ENCODE assay signal across 22 cellular contexts in genomic region chr14:20996521-20996920, GRCh38. TPM values are rescaled to one million over a fixed set of nuclear protein-coding genes. Genes with fewer than 3 reads are reported as not detected.
DNase-seq lines count a peak whose midpoint lies in the region; ATAC-seq, FAIRE-seq and TF ChIP-seq lines count a peak whose summit lies in the region.
"Had no signal": no experiment of that assay in that cellular context is flagged by ENCODE, and none has a peak within 500 bp of the region (broad histone marks: within the 10 kb centered on the region; RNA-seq: fewer than 3 reads in every experiment).

No MANE protein-coding gene starts in this region.

- TF ChIP-seq EP300 in GM12878 (IDR thresholded peaks at IDR 0.05; ENCODE audit: borderline replicate concordance in 1 of 2, control insufficient read depth in 1 of 2, low read depth in 2 of 2, low read length in 2 of 2) (no peak), SK-N-SH (IDR thresholded peaks at IDR 0.05; ENCODE audit: borderline replicate concordance in 1 of 2, low read depth in 1 of 2, low read length in 1 of 2) (no peak)

- H3K27me3 ChIP-seq in Caco-2 (replicated peaks; ENCODE audit: control insufficient read depth, insufficient read depth, low read length) (no peaks in the 10 kb centered on the region), GM12878 (replicated peaks in 1 of 2; ENCODE audit: control insufficient read depth in 2 of 2, insufficient read depth in 2 of 2, low read length in 1 of 2) (no peaks in the 10 kb centered on the region), hepatocyte (no peaks in the 10 kb centered on the region), smooth muscle cell (ENCODE audit: low read depth) (no peaks in the 10 kb centered on the region), SK-N-SH (ENCODE audit: insufficient read depth) (no peaks in the 10 kb centered on the region)
- H3K27me3 ChIP-seq: BLaER1 had no signal

- peaks cover 17% of the 10 kb centered on the region; the same call in 1 of the 2 replicates for H3K4me1 ChIP-seq in Caco-2
- no peaks in the 10 kb centered on the region for H3K4me1 ChIP-seq in GM12878 (ENCODE audit: control insufficient read depth, insufficient read depth, low read length)
- H3K4me1 ChIP-seq in hepatocyte (ENCODE audit: insufficient read depth): peaks cover 22% of the 10 kb centered on the region
- peaks cover 21% of the 10 kb centered on the region for H3K4me1 ChIP-seq in smooth muscle cell (ENCODE audit: low read depth)
- peaks cover 3 to 5% of the 10 kb centered on the region in 2 experiments; a peak in 2 of 4 replicates for H3K4me1 ChIP-seq in SK-N-SH (ENCODE audit: control insufficient read depth in 1 of 2, insufficient read depth in 2 of 2, low read depth in 1 of 2, low read length in 1 of 2)

- CTCF ChIA-PET in Caco-2 (lab: Charles Lee) (interaction anchor here (1.1 to 3.1 kb wide), 4 partner anchors 18 to 139 kb away, joined by 3 to 22 read pairs (median 10); no protein-coding TSS in a partner anchor), GM12878 (lab: Yijun Ruan, JAX) (interaction anchor here (0.9 to 2.2 kb wide), 3 partner anchors 9 to 18 kb away, joined by 3 to 6 read pairs (median 3); no protein-coding TSS in a partner anchor), SK-N-SH (lab: Yijun Ruan, JAX) (interaction anchor here (0.9 to 8.8 kb wide), 5 partner anchors 18 to 107 kb away, joined by 3 to 54 read pairs (median 19); no protein-coding TSS in a partner anchor)

- SMC1A ChIA-PET in GM12878 (lab: Charles Lee; ENCODE audit: uncharacterized antibody, unreplicated experiment): no interaction called here

- no peak for FAIRE-seq in GM12878 (lab: Jason Lieb, UNC)
- FAIRE-seq: A549, G401.6, GM12892, GM18507, H54, HepG2 had no signal

- H3K9me3 ChIP-seq in Caco-2 (no peaks in the 10 kb centered on the region), GM12878 (replicated peaks; ENCODE audit: control insufficient read depth, insufficient read depth, low read length) (no peaks in the 10 kb centered on the region), hepatocyte (ENCODE audit: low read depth) (no peaks in the 10 kb centered on the region), smooth muscle cell (replicated peaks; ENCODE audit: low read depth) (no peaks in the 10 kb centered on the region), SK-N-SH (no peaks in the 10 kb centered on the region)
- H3K9me3 ChIP-seq: A549, BLaER1 had no signal

- H3K27me3 Mint-ChIP-seq in Caco-2 (ENCODE audit: insufficient read depth, unreplicated experiment) (no peaks in the 10 kb centered on the region), CD14-positive monocyte (ENCODE audit: low read depth in 3 of 3) (peaks cover 0 to 3% (median 0%) of the 10 kb centered on the region in 3 donors)
- H3K27me3 Mint-ChIP-seq: IgD-negative memory B cell had no signal

- no peak for TF ChIP-seq POLR2A in GM12878 (IDR thresholded peaks at IDR 0.05; ENCODE audit: low read depth, low read length)

- H3K4me3 ChIP-seq in Caco-2 (ENCODE audit: low read depth, low read length) (no peak overlapping the region), GM12878 (no peak overlapping the region), hepatocyte (no peak overlapping the region), smooth muscle cell (no peak overlapping the region), SK-N-SH (ENCODE audit: low read depth in 2 of 2, low read length in 1 of 2) (no peak overlapping the region)
- H3K4me3 ChIP-seq: A549, BLaER1, GM23338 had no signal

- TF ChIP-seq RAD21 in GM12878 (IDR thresholded peaks at IDR 0.05; ENCODE audit: insufficient read depth, low read depth, low read length): no peak
- no peak for TF ChIP-seq RAD21 in SK-N-SH (IDR thresholded peaks at IDR 0.05; ENCODE audit: low read length)

- H3K9me3 Mint-ChIP-seq in Caco-2 (ENCODE audit: unreplicated experiment) (no peaks in the 10 kb centered on the region), CD14-positive monocyte (peaks cover 0 to 1% (median 0%) of the 10 kb centered on the region in 7 donors)
- H3K9me3 Mint-ChIP-seq: CD8-positive, alpha-beta T cell; GM23338; IgD-negative memory B cell had no signal

- H3K36me3 Mint-ChIP-seq in Caco-2 (ENCODE audit: insufficient read depth, unreplicated experiment) (peaks cover 46% of the 10 kb centered on the region), CD14-positive monocyte (peaks cover 52 to 62% of the 10 kb centered on the region in 2 donors)
- H3K36me3 Mint-ChIP-seq: IgD-negative memory B cell had no signal

- WGBS in GM12878 (ENCODE audit: insufficient coverage, insufficient replicate concordance, low lambda C conversion rate, missing lambda C conversion rate): 93% methylated on average over 14 of the region's 14 CpGs
- 87% methylated on average over 14 of the region's 14 CpGs for WGBS in hepatocyte (ENCODE audit: low lambda C conversion rate, missing lambda C conversion rate)
- WGBS in smooth muscle cell (ENCODE audit: low lambda C conversion rate): 94% methylated on average over 14 of the region's 14 CpGs
- whole genome bisulfite sequencing in SK-N-SH (ENCODE audit: low lambda C conversion rate): 96% methylated on average over 10 of the region's 14 CpGs

- ATAC-seq in GM12878 (no peak), Right ventricle myocardium superior (ENCODE audit: poor library complexity) (no peak)
- ATAC-seq: A549; CD8-positive, alpha-beta T cell; GM23338; HepG2 had no signal

- H3K9me2 ChIP-seq in hepatocyte (replicated peaks; ENCODE audit: insufficient read depth) (no peaks in the 10 kb centered on the region), SK-N-SH (no peaks in the 10 kb centered on the region)

- H2AFZ ChIP-seq in GM12878 (ENCODE audit: control insufficient read depth, low read depth, low read length): no peak overlapping the region
- no peak overlapping the region for H2AFZ ChIP-seq in hepatocyte
- no peak overlapping the region for H2AFZ ChIP-seq in smooth muscle cell (ENCODE audit: low read depth)
- H2AFZ ChIP-seq in SK-N-SH (ENCODE audit: low read depth): no peak overlapping the region
- H2AFZ ChIP-seq: GM23338 had no signal

- H3K4me3 Mint-ChIP-seq in Caco-2 (ENCODE audit: unreplicated experiment) (no peak overlapping the region), CD14-positive monocyte (no peak overlapping the region)
- H3K4me3 Mint-ChIP-seq: CD8-positive, alpha-beta T cell; GM23338; IgD-negative memory B cell had no signal

- BruUV-seq in Caco-2 (replicated peaks; lab: Mats Ljungman, UMichigan) (TSS peak; percentile 3), GM12878 (replicated peaks; lab: Mats Ljungman, UMichigan) (TSS peak; percentile 27)

- H3K36me3 ChIP-seq in Caco-2 (ENCODE audit: control insufficient read depth, insufficient read depth, low read length) (peaks cover 3% of the 10 kb centered on the region), GM12878 (ENCODE audit: control insufficient read depth in 2 of 2, insufficient read depth in 2 of 2, low read length in 1 of 2) (peaks cover 5 to 15% of the 10 kb centered on the region in 2 experiments), hepatocyte (replicated peaks; ENCODE audit: insufficient read depth, low read depth) (peaks cover 14% of the 10 kb centered on the region), smooth muscle cell (ENCODE audit: low read depth) (peaks cover 14% of the 10 kb centered on the region), SK-N-SH (replicated peaks in 1 of 2; ENCODE audit: control insufficient read depth in 1 of 2, insufficient read depth in 2 of 2, low read length in 1 of 2) (peaks cover 34 to 54% of the 10 kb centered on the region in 2 experiments)

- TF ChIP-seq CTCF in Caco-2 (IDR thresholded peaks at IDR 0.05; ENCODE audit: insufficient read depth in 1 of 2, low read depth in 1 of 2, low read length in 1 of 2, severe bottlenecking in 1 of 2, unreplicated experiment in 1 of 2) (no peak), GM12878 (IDR thresholded peaks at IDR 0.05 in 2 of 3, conservative IDR thresholded peaks at IDR 0.05 in 1 of 3; ENCODE audit: control insufficient read depth in 2 of 3, extremely low read depth in 1 of 3, insufficient read depth in 1 of 3, low read depth in 3 of 3, low read length in 3 of 3) (no peak), hepatocyte (IDR thresholded peaks at IDR 0.05; ENCODE audit: poor library complexity) (no peak), smooth muscle cell (IDR thresholded peaks at IDR 0.05; ENCODE audit: borderline replicate concordance, insufficient read depth, poor library complexity, severe bottlenecking) (no peak), SK-N-SH (IDR thresholded peaks at IDR 0.05) (no peak), CD14-positive monocyte (IDR thresholded peaks at IDR 0.05) (no peak)

- DNase-seq in Caco-2 (no peak), GM12878 (ENCODE audit: low read depth, low spot score) (no peak), hepatocyte (ENCODE audit: low spot score) (no peak), smooth muscle cell (lab: John Stamatoyannopoulos, UW; ENCODE audit: unreplicated experiment) (no peak), SK-N-SH (no peak), CD14-positive monocyte (ENCODE audit: low spot score) (no peak), Right ventricle myocardium superior (no peak), DMS53 treated with DMSO at 0.1 percent for 48 hours (lab: John Stamatoyannopoulos, UW; ENCODE audit: unreplicated experiment) (no peak)
- DNase-seq: CD8-positive, alpha-beta T cell; DMS 273 treated with DMSO at 0.1 percent for 48 hours; DMS53; HCEC 1CT had no signal

- POLR2A ChIA-PET in Caco-2 (lab: Charles Lee): no interaction called here
- POLR2A ChIA-PET in GM12878 (lab: Charles Lee): no interaction called here
- POLR2A ChIA-PET in SK-N-SH (lab: Yijun Ruan, JAX): no interaction called here

- H3K9ac ChIP-seq in GM12878 (ENCODE audit: control insufficient read depth, insufficient read depth, low read length) (no peak overlapping the region), smooth muscle cell (ENCODE audit: low read depth) (no peak overlapping the region), SK-N-SH (no peak overlapping the region)
- H3K9ac ChIP-seq: BLaER1 had no signal

- H3F3A ChIP-seq in smooth muscle cell (ENCODE audit: low read depth) (peaks cover 24% of the 10 kb centered on the region), SK-N-SH (replicated peaks; ENCODE audit: insufficient read depth) (peaks cover 9% of the 10 kb centered on the region)

- H3K27ac ChIP-seq in GM12878 (ENCODE audit: control insufficient read depth, insufficient read depth) (no peak overlapping the region), hepatocyte (peak overlapping the region; percentile 40), smooth muscle cell (ENCODE audit: low read depth) (peak overlapping the region; percentile 38), SK-N-SH (ENCODE audit: low read depth in 2 of 2, low read length in 1 of 2) (no peak overlapping the region)
- H3K27ac ChIP-seq: 22Rv1, A549, BLaER1 had no signal

- RAD21 ChIA-PET in GM12878 (lab: Charles Lee; ENCODE audit: unreplicated experiment): no interaction called here

- intact Hi-C loops in Caco-2 (cut with micrococcal nuclease; ENCODE audit: unreplicated experiment): no loop called here
- intact Hi-C loops in GM12878 (cut with micrococcal nuclease; ENCODE audit: unreplicated experiment): no loop called here
- intact Hi-C loops in CD14-positive monocyte (cut with micrococcal nuclease): no loop called here
- intact Hi-C loops in Right ventricle myocardium superior (cut with DNase I): no loop called here

- in situ Hi-C loops in GM12878 (cut with MboI): no loop called here

- no peak overlapping the region for H3K4me2 ChIP-seq in GM12878 (ENCODE audit: control insufficient read depth, insufficient read depth)
- peak overlapping the region; percentile 48 for H3K4me2 ChIP-seq in hepatocyte
- no peak overlapping the region for H3K4me2 ChIP-seq in smooth muscle cell
- H3K4me2 ChIP-seq in SK-N-SH: no peak overlapping the region
- H3K4me2 ChIP-seq: A549, BLaER1, GM23338 had no signal

- H3K4me1 Mint-ChIP-seq in Caco-2 (ENCODE audit: low read depth, unreplicated experiment) (peaks cover 9% of the 10 kb centered on the region), CD14-positive monocyte (peaks cover 3% of the 10 kb centered on the region)

- H4K20me1 ChIP-seq in GM12878 (ENCODE audit: control insufficient read depth, insufficient read depth) (no peaks in the 10 kb centered on the region), hepatocyte (ENCODE audit: insufficient read depth, poor library complexity, severe bottlenecking) (no peaks in the 10 kb centered on the region), smooth muscle cell (ENCODE audit: low read depth) (no peaks in the 10 kb centered on the region), SK-N-SH (ENCODE audit: insufficient read depth) (0 out of 2 replicates have a peak, but pooled peaks cover 5% of the 10 kb centered on the region)
- H4K20me1 ChIP-seq: BLaER1 had no signal

- no peak overlapping the region for H3K27ac Mint-ChIP-seq in Caco-2 (ENCODE audit: unreplicated experiment)
- no peak overlapping the region for H3K27ac Mint-ChIP-seq in CD14-positive monocyte
- H3K27ac Mint-ChIP-seq: GM23338, IgD-negative memory B cell had no signal

- no peaks in the 10 kb centered on the region for H3K79me2 ChIP-seq in GM12878 (ENCODE audit: control insufficient read depth, insufficient read depth, low read length)
- H3K79me2 ChIP-seq in hepatocyte: peaks cover 17% of the 10 kb centered on the region
- H3K79me2 ChIP-seq in smooth muscle cell (ENCODE audit: low read depth): peaks cover 40% of the 10 kb centered on the region
- H3K79me2 ChIP-seq in SK-N-SH (ENCODE audit: insufficient read depth): peaks cover 14% of the 10 kb centered on the region; the same call in 1 of the 2 replicates

RNA-seq across cellular contexts. Expression of gene SLC39A2, which starts 2.6 kb away (rescaled TPM):
- total RNA-seq in Caco-2 (2022) (0.81 and 0.88 TPM in 2 replicates), GM12878 (2014; rRNA removed) (not detected in 2 replicates), GM12878 (2014; rRNA removed; fragmentation: Illumina TruSeq; extraction: Trizol) (not detected in 2 replicates), GM12878 (2021) (not detected in 2 replicates), hepatocyte (3.3 and 4.2 TPM in 2 replicates), smooth muscle cell (9.1 and 10.1 TPM in 2 replicates), Right ventricle myocardium superior (not detected)
- total RNA-seq in GM12878 (2013; cell fraction: nucleolus; rRNA removed): not detected in 2 replicates
- polyA plus RNA-seq in GM12878 (2011; ENCODE audit: low read depth): not detected
- polyA plus RNA-seq in GM12878 (2011; rRNA removed) (0.11 and 0.13 TPM in 2 replicates), GM12878 (2014; fragmentation: Illumina TruSeq; extraction: Trizol) (0.10 and 0.17 TPM in 2 replicates), GM12878 (2014; fragmentation: Nextera tagmentation; extraction: Ambion mirVana) (not detected), GM12878 (2014; rRNA removed) (0.06 and 0.11 TPM in 2 replicates), GM12878 (2016; fragmentation: Nextera tagmentation; extraction: Ambion mirVana) (under 1 TPM in 1 of 2 experiments, not detected in 1; 0.14 TPM), hepatocyte (6.2 and 9.2 TPM in 2 replicates), smooth muscle cell (14.3 and 18.7 TPM in 2 replicates), SK-N-SH (2012; rRNA removed) (not detected in 2 replicates), CD14-positive monocyte (not detected)
- polyA plus RNA-seq in GM12878 (2011; cell fraction: cytosol; rRNA removed): 0.06 and 0.12 TPM in 2 replicates
- 0.37 and 0.40 TPM in 2 replicates for polyA plus RNA-seq in GM12878 (2011; cell fraction: nucleus; rRNA removed)
- 0.12 and 0.17 TPM in 2 replicates for polyA plus RNA-seq in GM12878 (2012)
- 0.22 and 0.36 TPM in 2 replicates for polyA minus RNA-seq in GM12878 (2011; rRNA and poly(A)+ RNA removed)
- not detected in 2 replicates for polyA minus RNA-seq in GM12878 (2011; cell fraction: cytosol; rRNA and poly(A)+ RNA removed)
- 0.24 and 0.48 TPM in 2 replicates for polyA minus RNA-seq in GM12878 (2011; cell fraction: nucleus; rRNA and poly(A)+ RNA removed)
- polyA plus RNA-seq in SK-N-SH (2012; cell fraction: cytosol; rRNA removed): not detected in 2 replicates
- polyA plus RNA-seq in SK-N-SH (2012; cell fraction: nucleus; rRNA removed): 0.08 and 0.14 TPM in 2 replicates
- total RNA-seq: GM23338 had no signal
- polyA plus RNA-seq: A549, GM23338, IgD-negative memory B cell had no signal

RNA-seq across cellular contexts. Expression of gene METTL17, which starts 6.7 kb away (rescaled TPM):
- 78.8 and 80.5 TPM in 2 replicates for total RNA-seq in Caco-2 (2022)
- 151 and 154 TPM in 2 replicates for total RNA-seq in GM12878 (2013; cell fraction: nucleolus; rRNA removed)
- 106 and 109 TPM in 2 replicates for total RNA-seq in GM12878 (2014; rRNA removed)
- total RNA-seq in GM12878 (2014; rRNA removed; fragmentation: Illumina TruSeq; extraction: Trizol): 70.4 and 70.8 TPM in 2 replicates
- 78.1 and 85.3 TPM in 2 replicates for total RNA-seq in GM12878 (2021)
- 105 TPM for polyA plus RNA-seq in GM12878 (2011; ENCODE audit: low read depth)
- polyA plus RNA-seq in GM12878 (2011; rRNA removed): 110 and 130 TPM in 2 replicates
- 128 and 139 TPM in 2 replicates for polyA plus RNA-seq in GM12878 (2011; cell fraction: cytosol; rRNA removed)
- polyA plus RNA-seq in GM12878 (2011; cell fraction: nucleus; rRNA removed): 481 and 484 TPM in 2 replicates
- polyA plus RNA-seq in GM12878 (2012): 53.9 and 63.8 TPM in 2 replicates
- 94.9 and 99.1 TPM in 2 replicates for polyA plus RNA-seq in GM12878 (2014; fragmentation: Illumina TruSeq; extraction: Trizol)
- polyA plus RNA-seq in GM12878 (2014; fragmentation: Nextera tagmentation; extraction: Ambion mirVana): 10 to 100 TPM; 86.8 to 95.4 TPM
- 122 and 129 TPM in 2 replicates for polyA plus RNA-seq in GM12878 (2014; rRNA removed)
- 100 to 1,000 TPM in 1 of 2 experiments, 10 to 100 TPM in 1; 99.6 to 110 TPM for polyA plus RNA-seq in GM12878 (2016; fragmentation: Nextera tagmentation; extraction: Ambion mirVana)
- 57.2 and 65.5 TPM in 2 replicates for polyA minus RNA-seq in GM12878 (2011; rRNA and poly(A)+ RNA removed)
- polyA minus RNA-seq in GM12878 (2011; cell fraction: cytosol; rRNA and poly(A)+ RNA removed): 20.0 and 21.1 TPM in 2 replicates
- polyA minus RNA-seq in GM12878 (2011; cell fraction: nucleus; rRNA and poly(A)+ RNA removed): 69.5 and 90.8 TPM in 2 replicates
- 79.8 and 80.9 TPM in 2 replicates for total RNA-seq in hepatocyte
- polyA plus RNA-seq in hepatocyte: 65.9 and 70.3 TPM in 2 replicates
- total RNA-seq in smooth muscle cell: 70.0 and 96.3 TPM in 2 replicates
- polyA plus RNA-seq in smooth muscle cell: 46.5 and 55.3 TPM in 2 replicates
- 104 and 144 TPM in 2 replicates for polyA plus RNA-seq in SK-N-SH (2012; rRNA removed)
- polyA plus RNA-seq in SK-N-SH (2012; cell fraction: cytosol; rRNA removed): 44.2 and 55.4 TPM in 2 replicates
- 426 and 562 TPM in 2 replicates for polyA plus RNA-seq in SK-N-SH (2012; cell fraction: nucleus; rRNA removed)
- polyA plus RNA-seq in CD14-positive monocyte: 10 to 100 TPM; 20.1 to 21.1 TPM
- 41.7 TPM for total RNA-seq in Right ventricle myocardium superior

RNA-seq across cellular contexts. Expression of gene NDRG2, which starts 28.3 kb away (rescaled TPM):
- total RNA-seq in Caco-2 (2022) (16.4 and 17.7 TPM in 2 replicates), GM12878 (2014; rRNA removed) (not detected in 2 replicates), GM12878 (2014; rRNA removed; fragmentation: Illumina TruSeq; extraction: Trizol) (not detected in 2 replicates), GM12878 (2021) (0.49 and 0.56 TPM in 2 replicates), hepatocyte (92.0 and 114 TPM in 2 replicates), smooth muscle cell (31.1 and 39.8 TPM in 2 replicates), Right ventricle myocardium superior (327 TPM)
- total RNA-seq in GM12878 (2013; cell fraction: nucleolus; rRNA removed): not detected in 2 replicates
- polyA plus RNA-seq in GM12878 (2011; ENCODE audit: low read depth): not detected
- polyA plus RNA-seq in GM12878 (2011; rRNA removed) (not detected in 2 replicates), GM12878 (2014; fragmentation: Illumina TruSeq; extraction: Trizol) (not detected in 2 replicates), GM12878 (2014; fragmentation: Nextera tagmentation; extraction: Ambion mirVana) (not detected), GM12878 (2014; rRNA removed) (not detected in 2 replicates), GM12878 (2016; fragmentation: Nextera tagmentation; extraction: Ambion mirVana) (under 1 TPM in 1 of 2 experiments, not detected in 1; 0.15 TPM), hepatocyte (108 and 112 TPM in 2 replicates), smooth muscle cell (40.4 and 48.4 TPM in 2 replicates), SK-N-SH (2012; rRNA removed) (15.8 and 15.9 TPM in 2 replicates), CD14-positive monocyte (10 to 100 TPM in 1 of 2 donors, 1 to 10 TPM in 1; 6.8 to 11.1 TPM)
- 0.15 TPM in 1 of 2 replicates, not detected in the other for polyA plus RNA-seq in GM12878 (2011; cell fraction: cytosol; rRNA removed)
- polyA plus RNA-seq in GM12878 (2011; cell fraction: nucleus; rRNA removed): 0.19 TPM in 1 of 2 replicates, not detected in the other
- polyA plus RNA-seq in GM12878 (2012): 0.22 TPM in 1 of 2 replicates, not detected in the other
- polyA minus RNA-seq in GM12878 (2011; rRNA and poly(A)+ RNA removed): not detected in 2 replicates
- not detected in 2 replicates for polyA minus RNA-seq in GM12878 (2011; cell fraction: cytosol; rRNA and poly(A)+ RNA removed)
- polyA minus RNA-seq in GM12878 (2011; cell fraction: nucleus; rRNA and poly(A)+ RNA removed): not detected in 2 replicates
- polyA plus RNA-seq in SK-N-SH (2012; cell fraction: cytosol; rRNA removed): 10.1 and 11.7 TPM in 2 replicates
- polyA plus RNA-seq in SK-N-SH (2012; cell fraction: nucleus; rRNA removed): 29.0 and 31.1 TPM in 2 replicates

RNA-seq across cellular contexts. Expression of gene TPPP2, which starts 33.5 kb away (rescaled TPM):
- not detected in 2 replicates for total RNA-seq in Caco-2 (2022)
- not detected in 2 replicates for total RNA-seq in GM12878 (2013; cell fraction: nucleolus; rRNA removed)
- not detected in 2 replicates for total RNA-seq in GM12878 (2014; rRNA removed)
- not detected in 2 replicates for total RNA-seq in GM12878 (2014; rRNA removed; fragmentation: Illumina TruSeq; extraction: Trizol)
- total RNA-seq in GM12878 (2021): not detected in 2 replicates
- polyA plus RNA-seq in GM12878 (2011; ENCODE audit: low read depth): not detected
- not detected in 2 replicates for polyA plus RNA-seq in GM12878 (2011; rRNA removed)
- not detected in 2 replicates for polyA plus RNA-seq in GM12878 (2011; cell fraction: cytosol; rRNA removed)
- polyA plus RNA-seq in GM12878 (2011; cell fraction: nucleus; rRNA removed): not detected in 2 replicates
- not detected in 2 replicates for polyA plus RNA-seq in GM12878 (2012)
- polyA plus RNA-seq in GM12878 (2014; fragmentation: Illumina TruSeq; extraction: Trizol): not detected in 2 replicates
- polyA plus RNA-seq in GM12878 (2014; fragmentation: Nextera tagmentation; extraction: Ambion mirVana): not detected
- polyA plus RNA-seq in GM12878 (2014; rRNA removed): not detected in 2 replicates
- polyA plus RNA-seq in GM12878 (2016; fragmentation: Nextera tagmentation; extraction: Ambion mirVana): not detected
- polyA minus RNA-seq in GM12878 (2011; rRNA and poly(A)+ RNA removed): not detected in 2 replicates
- polyA minus RNA-seq in GM12878 (2011; cell fraction: cytosol; rRNA and poly(A)+ RNA removed): not detected in 2 replicates
- polyA minus RNA-seq in GM12878 (2011; cell fraction: nucleus; rRNA and poly(A)+ RNA removed): not detected in 2 replicates
- not detected in 2 replicates for total RNA-seq in hepatocyte
- not detected in 2 replicates for polyA plus RNA-seq in hepatocyte
- 1.2 TPM in 1 of 2 replicates, not detected in the other for total RNA-seq in smooth muscle cell
- polyA plus RNA-seq in smooth muscle cell: 0.65 and 0.70 TPM in 2 replicates
- not detected in 2 replicates for polyA plus RNA-seq in SK-N-SH (2012; rRNA removed)
- not detected in 2 replicates for polyA plus RNA-seq in SK-N-SH (2012; cell fraction: cytosol; rRNA removed)
- not detected in 2 replicates for polyA plus RNA-seq in SK-N-SH (2012; cell fraction: nucleus; rRNA removed)
- not detected for polyA plus RNA-seq in CD14-positive monocyte
- total RNA-seq in Right ventricle myocardium superior: 0.81 TPM
- total RNA-seq: CD8-positive, alpha-beta T cell; GM23338 had no signal
- polyA plus RNA-seq: A549, GM23338, IgD-negative memory B cell had no signal

RNA-seq across cellular contexts. Expression of gene RNASE13, which starts 38.1 kb away (rescaled TPM):
- total RNA-seq in Caco-2 (2022) (not detected in 2 replicates), GM12878 (2014; rRNA removed) (not detected in 2 replicates), GM12878 (2014; rRNA removed; fragmentation: Illumina TruSeq; extraction: Trizol) (not detected in 2 replicates), GM12878 (2021) (not detected in 2 replicates), hepatocyte (not detected in 2 replicates), smooth muscle cell (not detected in 2 replicates), Right ventricle myocardium superior (not detected)
- not detected in 2 replicates for total RNA-seq in GM12878 (2013; cell fraction: nucleolus; rRNA removed)
- polyA plus RNA-seq in GM12878 (2011; ENCODE audit: low read depth): not detected
- polyA plus RNA-seq in GM12878 (2011; rRNA removed) (not detected in 2 replicates), GM12878 (2014; fragmentation: Illumina TruSeq; extraction: Trizol) (not detected in 2 replicates), GM12878 (2014; fragmentation: Nextera tagmentation; extraction: Ambion mirVana) (not detected), GM12878 (2014; rRNA removed) (not detected in 2 replicates), GM12878 (2016; fragmentation: Nextera tagmentation; extraction: Ambion mirVana) (not detected), hepatocyte (not detected in 2 replicates), smooth muscle cell (0.25 TPM in 1 of 2 replicates, not detected in the other), SK-N-SH (2012; rRNA removed) (0.10 TPM in 1 of 2 replicates, not detected in the other), CD14-positive monocyte (not detected)
- polyA plus RNA-seq in GM12878 (2011; cell fraction: cytosol; rRNA removed): not detected in 2 replicates
- not detected in 2 replicates for polyA plus RNA-seq in GM12878 (2011; cell fraction: nucleus; rRNA removed)
- not detected in 2 replicates for polyA plus RNA-seq in GM12878 (2012)
- not detected in 2 replicates for polyA minus RNA-seq in GM12878 (2011; rRNA and poly(A)+ RNA removed)
- polyA minus RNA-seq in GM12878 (2011; cell fraction: cytosol; rRNA and poly(A)+ RNA removed): not detected in 2 replicates
- not detected in 2 replicates for polyA minus RNA-seq in GM12878 (2011; cell fraction: nucleus; rRNA and poly(A)+ RNA removed)
- not detected in 2 replicates for polyA plus RNA-seq in SK-N-SH (2012; cell fraction: cytosol; rRNA removed)
- polyA plus RNA-seq in SK-N-SH (2012; cell fraction: nucleus; rRNA removed): 0.12 and 0.36 TPM in 2 replicates
- total RNA-seq: CD8-positive, alpha-beta T cell; GM23338; HepG2 had no signal
- polyA plus RNA-seq: A549, GM23338, IgD-negative memory B cell had no signal

Comparison
In these comparisons a context has a peak if more than half of its experiments do, and no peak if none do; other contexts are left out.
1. H3K27ac ChIP-seq: peak in hepatocyte (single experiment) and smooth muscle cell (single experiment); none in GM12878 (single experiment) and SK-N-SH (0 of 2).
2. RNA of gene NDRG2, which starts 28.3 kb away (total RNA-seq): 327 TPM in Right ventricle myocardium superior (single experiment), 92.0 to 114 TPM in hepatocyte, 31.1 to 39.8 TPM in smooth muscle cell and 16.4 to 17.7 TPM in Caco-2; 0.49 to 0.56 TPM in GM12878; every median in the first group is over 10 times any median in the second.